1 cellular context compared by ENCODE assay signal in genomic region chr10:119669331-119669730, GRCh38.
TF ChIP-seq lines count a peak whose summit lies in the region.

No MANE protein-coding gene starts in this region.

TF ChIP-seq in GM23338, 12 proteins besides CTCF, POLR2A, EP300 and RAD21 (continued from another document):
- TF ChIP-seq ZNF462 (CRISPR knock-in tag; IDR thresholded peaks at IDR 0.05) (no peak), POLR2AphosphoS5 (IDR thresholded peaks at IDR 0.05; ENCODE audit: low read depth) (no peak), ETS1 (IDR thresholded peaks at IDR 0.05) (no peak), JUNB (IDR thresholded peaks at IDR 0.05; ENCODE audit: unreplicated experiment) (no peak), EZH2 (IDR thresholded peaks at IDR 0.05; ENCODE audit: low read depth, unreplicated experiment) (no peak), EZH2phosphoT487 (IDR thresholded peaks at IDR 0.05; ENCODE audit: unreplicated experiment) (no peak), NANOG (IDR thresholded peaks at IDR 0.05; ENCODE audit: borderline replicate concordance) (no peak), CREB1 (CRISPR knock-in tag; IDR thresholded peaks at IDR 0.05; ENCODE audit: low read depth) (no peak)
TF ChIP-seq in GM23338: peak in this region for 0.
